ENCODE assay signal across 8 cellular contexts in genomic region chr11:47950396-47950795, GRCh38. TPM values are rescaled to one million over a fixed set of nuclear protein-coding genes. Genes with fewer than 3 reads are reported as not detected.
A peak's percentile ranks its signal among the peaks of the same experiment; 100 is the strongest.
DNase-seq lines count a peak whose midpoint lies in the region; ATAC-seq, FAIRE-seq and TF ChIP-seq lines count a peak whose summit lies in the region.

No MANE protein-coding gene starts in this region.

- RAD21 ChIA-PET in GM12878 (lab: Charles Lee; ENCODE audit: unreplicated experiment) = no interaction called here

- no peak overlapping the region for H3K4me3 Mint-ChIP-seq in GM23338

- H3K27me3 Mint-ChIP-seq in GM23338 (ENCODE audit: insufficient read depth, low read depth, poor library complexity) = peaks cover 4% of the 10 kb centered on the region

- H3K4me1 Mint-ChIP-seq in GM23338 = peaks cover 16% of the 10 kb centered on the region

- peak; percentile 76 for FAIRE-seq in GM12878 (lab: Jason Lieb, UNC)

- TF ChIP-seq RAD21 in GM12878 (IDR thresholded peaks at IDR 0.05; ENCODE audit: insufficient read depth, low read depth, low read length) = no peak

- no peak for TF ChIP-seq EP300 in GM12878 (IDR thresholded peaks at IDR 0.05; ENCODE audit: borderline replicate concordance in 1 of 2, control insufficient read depth in 1 of 2, low read depth in 2 of 2, low read length in 2 of 2)
- no peak for TF ChIP-seq EP300 in suprapubic skin (IDR thresholded peaks at IDR 0.05)

- intact Hi-C loops in GM12878 (cut with micrococcal nuclease; ENCODE audit: unreplicated experiment) = no loop called here

- DNase-seq in GM23338 (ENCODE audit: low spot score) (no peak), T follicular helper cell (ENCODE audit: low read depth) (peak; percentile 7), GM12878 (ENCODE audit: low read depth, low spot score) (peak; percentile 11), suprapubic skin (ENCODE audit: low spot score in 2 of 2) (no peak), dedifferentiated amniotic fluid mesenchymal stem cell (ENCODE audit: extremely low spot score) (no peak), dermis blood vessel endothelial cell (no peak)
- DNase-seq in stimulated activated CD8-positive, alpha-beta memory T cell treated with anti-CD3 and anti-CD28 coated beads, Interleukin-4, amount 100 ng/mL, for 24 hours (ENCODE audit: low read depth) = peak; percentile 40

- CTCF ChIA-PET in GM12878 (lab: Yijun Ruan, JAX) = interaction anchor here (2.3 kb wide), 1 partner anchor 16 kb away, joined by 9 read pairs; no protein-coding TSS in a partner anchor

- SMC1A ChIA-PET in GM12878 (lab: Charles Lee; ENCODE audit: uncharacterized antibody, unreplicated experiment) = no interaction called here

- H3K27me3 ChIP-seq in GM23338 (ENCODE audit: insufficient read depth) (no peaks in the 10 kb centered on the region), GM12878 (replicated peaks in 1 of 2; ENCODE audit: control insufficient read depth in 2 of 2, insufficient read depth in 2 of 2, low read length in 1 of 2) (no peaks in the 10 kb centered on the region), suprapubic skin (no peaks in the 10 kb centered on the region)

- no peaks in the 10 kb centered on the region for H3F3A ChIP-seq in GM23338 (replicated peaks; ENCODE audit: low read depth)

- no peaks in the 10 kb centered on the region for H3K9me2 ChIP-seq in GM23338 (ENCODE audit: insufficient read depth)

- H3K36me3 ChIP-seq in GM23338 (ENCODE audit: insufficient read depth) (no peaks in the 10 kb centered on the region), GM12878 (ENCODE audit: control insufficient read depth in 2 of 2, insufficient read depth in 2 of 2, low read length in 1 of 2) (no peaks in the 10 kb centered on the region), suprapubic skin (no peaks in the 10 kb centered on the region)

- no peaks in the 10 kb centered on the region for H3K36me3 Mint-ChIP-seq in GM23338 (ENCODE audit: low read depth)

- POLR2A ChIA-PET in GM12878 (lab: Charles Lee) = interaction anchor here (0.7 kb wide), 2 partner anchors 157 to 359 kb away, joined by 4 to 6 read pairs; no protein-coding TSS in a partner anchor

- BruUV-seq in GM12878 (replicated peaks; lab: Mats Ljungman, UMichigan) = no TSS peak

- H4K20me1 ChIP-seq in GM23338 (replicated peaks; ENCODE audit: insufficient read depth) (no peaks in the 10 kb centered on the region), GM12878 (ENCODE audit: control insufficient read depth, insufficient read depth) (no peaks in the 10 kb centered on the region)

- peaks cover 10% of the 10 kb centered on the region for H3K4me1 ChIP-seq in GM23338 (ENCODE audit: insufficient read depth)
- H3K4me1 ChIP-seq in GM12878 (ENCODE audit: control insufficient read depth, insufficient read depth, low read length) = peaks cover 8% of the 10 kb centered on the region; the same call in 1 of the 2 replicates
- peaks cover 17% of the 10 kb centered on the region for H3K4me1 ChIP-seq in suprapubic skin

- H3K4me3 ChIP-seq in GM23338 (no peak overlapping the region), GM12878 (no peak overlapping the region), suprapubic skin (no peak overlapping the region)

- no peak overlapping the region for H3K27ac Mint-ChIP-seq in GM23338

- H3K9me3 Mint-ChIP-seq in GM23338 = no peaks in the 10 kb centered on the region; the same call in 2 of the 3 replicates

- TF ChIP-seq CTCF in GM23338 (conservative IDR thresholded peaks at IDR 0.05; ENCODE audit: low read depth in 2 of 2) = no peak
- TF ChIP-seq CTCF in GM12878 (IDR thresholded peaks at IDR 0.05 in 2 of 3, conservative IDR thresholded peaks at IDR 0.05 in 1 of 3; ENCODE audit: control insufficient read depth in 2 of 3, extremely low read depth in 1 of 3, insufficient read depth in 1 of 3, low read depth in 3 of 3, low read length in 3 of 3) = no peak
- TF ChIP-seq CTCF in suprapubic skin (IDR thresholded peaks at IDR 0.05) = no peak

- peak overlapping the region; percentile 47; the same call in 1 of the 2 replicates for H2AFZ ChIP-seq in GM23338
- H2AFZ ChIP-seq in GM12878 (ENCODE audit: control insufficient read depth, low read depth, low read length) = no peak overlapping the region; the same call in 1 of the 2 replicates

- in situ Hi-C loops in GM12878 (cut with MboI) = no loop called here

- 0% methylated on average over 3 of the region's 5 CpGs for WGBS in GM12878 (ENCODE audit: insufficient coverage, insufficient replicate concordance, low lambda C conversion rate, missing lambda C conversion rate)
- 65% methylated on average over 5 of the region's 5 CpGs for WGBS in suprapubic skin

- H3K27ac ChIP-seq in GM23338 (ENCODE audit: low read depth) (no peak overlapping the region), GM12878 (ENCODE audit: control insufficient read depth, insufficient read depth) (no peak overlapping the region), suprapubic skin (no peak overlapping the region)

- no peak overlapping the region for H3K9ac ChIP-seq in GM12878 (ENCODE audit: control insufficient read depth, insufficient read depth, low read length)

- ATAC-seq in GM23338 (no peak), GM12878 (peak; percentile 88), GM21526 (IDR thresholded peaks at IDR 0.05; ENCODE audit: low FRiP score, unreplicated experiment) (no peak)

- no peak overlapping the region for H3K4me2 ChIP-seq in GM23338
- no peak overlapping the region for H3K4me2 ChIP-seq in GM12878 (ENCODE audit: control insufficient read depth, insufficient read depth)

- no peaks in the 10 kb centered on the region for H3K79me2 ChIP-seq in GM23338 (replicated peaks; ENCODE audit: insufficient read depth)
- no peaks in the 10 kb centered on the region for H3K79me2 ChIP-seq in GM12878 (ENCODE audit: control insufficient read depth, insufficient read depth, low read length)

- H3K9me3 ChIP-seq in GM12878 (replicated peaks; ENCODE audit: control insufficient read depth, insufficient read depth, low read length) (no peaks in the 10 kb centered on the region), suprapubic skin (no peaks in the 10 kb centered on the region)

- TF ChIP-seq POLR2A in GM12878 (IDR thresholded peaks at IDR 0.05; ENCODE audit: low read depth, low read length) = no peak
- no peak for TF ChIP-seq POLR2A in suprapubic skin (IDR thresholded peaks at IDR 0.05)

TF ChIP-seq in GM12878, 131 proteins besides CTCF, POLR2A, EP300 and RAD21 (continues in another document):
- TF ChIP-seq SUPT20H (IDR thresholded peaks at IDR 0.05; ENCODE audit: borderline replicate concordance, control insufficient read depth, low read depth, low read length) = no peak
- no peak for TF ChIP-seq MTA3 (IDR thresholded peaks at IDR 0.05; ENCODE audit: borderline replicate concordance, low read length)
- TF ChIP-seq KLF5 (IDR thresholded peaks at IDR 0.05; ENCODE audit: partially characterized antibody) = no peak
- TF ChIP-seq RCOR1 (conservative IDR thresholded peaks at IDR 0.05; ENCODE audit: low read depth, low read length) = no peak
- no peak for TF ChIP-seq RELB (IDR thresholded peaks at IDR 0.05; ENCODE audit: low read depth)
- peak in 1 of 2 experiments; percentile 84; a peak in 2 of 4 replicates for TF ChIP-seq ETV6 (conservative IDR thresholded peaks at IDR 0.05 in 1 of 2, IDR thresholded peaks at IDR 0.05 in 1 of 2; ENCODE audit: borderline replicate concordance in 1 of 2, low read depth in 1 of 2)
- no peak for TF ChIP-seq POLR2AphosphoS2 (IDR thresholded peaks at IDR 0.05; ENCODE audit: low read depth, low read length)

RNA-seq across cellular contexts. Expression of gene PTPRJ, which starts 30.0 kb away (rescaled TPM):
- total RNA-seq in GM23338 (2014; rRNA removed; shearing (Covaris generic)) = 14.0 and 16.0 TPM in 2 replicates
- polyA plus RNA-seq in GM23338 (2016; fragmentation: Nextera tagmentation; extraction: Ambion mirVana) (3.8 and 4.2 TPM in 2 replicates), GM12878 (2011; rRNA removed) (0.22 and 0.37 TPM in 2 replicates), GM12878 (2014; fragmentation: Illumina TruSeq; extraction: Trizol) (11.0 and 11.7 TPM in 2 replicates), GM12878 (2014; fragmentation: Nextera tagmentation; extraction: Ambion mirVana) (under 1 TPM; 0.77 to 0.91 TPM), GM12878 (2014; rRNA removed) (7.6 and 9.1 TPM in 2 replicates), GM12878 (2016; fragmentation: Nextera tagmentation; extraction: Ambion mirVana) (1 to 10 TPM; 2.1 to 5.6 TPM)
- total RNA-seq in GM12878 (2013; cell fraction: nucleolus; rRNA removed) = 26.1 and 28.1 TPM in 2 replicates
- total RNA-seq in GM12878 (2014; rRNA removed) (10.3 and 11.6 TPM in 2 replicates), GM12878 (2014; rRNA removed; fragmentation: Illumina TruSeq; extraction: Trizol) (13.5 and 14.2 TPM in 2 replicates), GM12878 (2021) (21.0 and 22.4 TPM in 2 replicates), suprapubic skin (10 to 100 TPM in 3 of 4 donors, 1 to 10 TPM in 1; 4.0 to 15.5 (median 13.1) TPM), dermis blood vessel endothelial cell (0.60 and 1.4 TPM in 2 replicates)
- polyA plus RNA-seq in GM12878 (2011; ENCODE audit: low read depth) = 4.1 TPM
- polyA plus RNA-seq in GM12878 (2011; cell fraction: cytosol; rRNA removed) = 0.10 and 0.15 TPM in 2 replicates
- 0.15 and 0.34 TPM in 2 replicates for polyA plus RNA-seq in GM12878 (2011; cell fraction: nucleus; rRNA removed)
- polyA plus RNA-seq in GM12878 (2012) = 5.8 and 6.2 TPM in 2 replicates
- polyA minus RNA-seq in GM12878 (2011; rRNA and poly(A)+ RNA removed) = 0.15 TPM in 2 replicates
- 0.27 and 0.31 TPM in 2 replicates for polyA minus RNA-seq in GM12878 (2011; cell fraction: cytosol; rRNA and poly(A)+ RNA removed)
- polyA minus RNA-seq in GM12878 (2011; cell fraction: nucleus; rRNA and poly(A)+ RNA removed) = under 0.01 and 0.19 TPM in 2 replicates

Comparison
In these comparisons a context has a peak if more than half of its experiments do, and no peak if none do; other contexts are left out.
1. DNase-seq: peak in T follicular helper cell (single experiment), GM12878 (single experiment) and stimulated activated CD8-positive, alpha-beta memory T cell treated with anti-CD3 and anti-CD28 coated beads, Interleukin-4, amount 100 ng/mL, for 24 hours (single experiment); none in GM23338 (single experiment), suprapubic skin (0 of 2), dedifferentiated amniotic fluid mesenchymal stem cell (single experiment) and dermis blood vessel endothelial cell (single experiment).